ENCODE assay signal across 36 cellular contexts in genomic region chr2:17068016-17068415, GRCh38.
"Had no signal": no experiment of that assay in that cellular context is flagged by ENCODE, and none has a peak within 500 bp of the region (broad histone marks: within the 10 kb centered on the region; RNA-seq: fewer than 3 reads in every experiment).

No MANE protein-coding gene starts in this region.

- DNase-seq: Karpas-422, Kasumi-1, MG63, MM.1S, MV-4-11, NCI-H1048, NCI-H1092, NCI-H1092 treated with DMSO at 0.1 percent for 48 hours, NCI-H1105, NCI-H1105 treated with DMSO at 0.1 percent for 48 hours, NCI-H1417, NCI-H1417 treated with DMSO at 0.1 percent for 48 hours, NCI-H1436, NCI-H1436 treated with DMSO at 0.1 percent for 48 hours, NCI-H146, NCI-H1694, NCI-H1694 treated with DMSO at 0.1 percent for 48 hours, NCI-H187, NCI-H187 treated with DMSO at 0.1 percent for 48 hours, NCI-H2029, NCI-H2029 treated with DMSO at 0.1 percent for 48 hours, NCI-H2081, NCI-H2081 treated with DMSO at 0.1 percent for 48 hours, NCI-H2107, NCI-H2171, NCI-H2171 treated with DMSO at 0.1 percent for 48 hours, NCI-H2227 treated with DMSO at 0.1 percent for 48 hours, NCI-H226, NCI-H345, NCI-H446, NCI-H446 treated with DMSO at 0.1 percent for 48 hours, NCI-H510A, NCI-H510A treated with DMSO at 0.1 percent for 48 hours, NCI-H524, NCI-H524 treated with DMSO at 0.1 percent for 48 hours, NCI-H526 had no signal
